8 cellular contexts compared by ENCODE assay signal in the genomic region with DNA sequence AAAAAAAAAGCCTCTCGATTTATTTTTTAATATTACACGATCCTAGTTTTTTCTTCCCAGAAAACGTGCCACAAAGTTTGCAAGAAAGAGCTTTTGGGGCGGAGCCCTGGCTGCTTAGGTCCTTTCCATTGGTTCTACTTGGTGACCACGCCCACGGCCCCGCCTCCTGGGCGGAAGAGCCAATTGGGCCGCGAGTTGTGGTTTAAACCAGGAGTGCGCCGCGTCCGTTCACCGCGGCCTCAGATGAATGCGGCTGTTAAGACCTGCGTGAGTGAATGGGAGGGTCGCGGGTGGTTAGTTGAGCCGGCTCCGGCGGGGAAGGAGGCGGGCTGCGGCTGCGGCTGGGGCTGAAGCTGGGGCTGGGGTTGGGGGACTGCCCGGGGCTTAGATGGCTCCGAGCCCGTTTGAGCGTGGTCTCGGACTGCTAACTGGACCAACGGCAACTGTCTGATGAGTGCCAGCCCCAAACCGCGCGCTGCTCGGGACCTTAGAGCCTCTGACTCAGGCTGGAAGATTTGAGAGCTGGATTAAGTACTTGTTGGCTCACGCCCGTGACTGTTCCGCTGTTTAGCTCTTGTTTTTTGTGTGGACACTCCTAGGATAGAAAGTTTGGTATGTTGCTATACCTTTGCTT. TPM values are rescaled to one million over a fixed set of nuclear protein-coding genes. Genes with fewer than 3 reads are reported as not detected.
DNase-seq lines count a peak whose midpoint lies in the region; ATAC-seq and TF ChIP-seq lines count a peak whose summit lies in the region.

Gene PTTG1 (plus strand): TSS at position 231 of the 634 bp plus-strand sequence. CDS start 458 bp downstream, outside the sequence.

- H3K36me3 ChIP-seq in right lobe of liver, result no peaks in the 10 kb centered on the region

- peak within 1 kb of the TSS; percentile 75 for H3K27ac ChIP-seq in C4-2B
- H3K27ac ChIP-seq in right lobe of liver, result no peak within 1 kb of the TSS

- H3K4me3 ChIP-seq in right lobe of liver, result peak within 1 kb of the TSS; percentile 51 to 63 (median 62)

- no peaks in the 10 kb centered on the region for H3K9me3 ChIP-seq in right lobe of liver

- TF ChIP-seq POLR2A in right lobe of liver (IDR thresholded peaks at IDR 0.05), result peak; percentile 19

- intact Hi-C loops in right lobe of liver (cut with DNase I), result no loop called here

- TF ChIP-seq CTCF in C4-2B (conservative IDR thresholded peaks at IDR 0.05), result no peak
- no peak for TF ChIP-seq CTCF in right lobe of liver (IDR thresholded peaks at IDR 0.05)

- WGBS in right lobe of liver (ENCODE audit: insufficient coverage, low coverage, low lambda C conversion rate, missing lambda C conversion rate), result under 1% methylated on average over 25 of the region's 39 CpGs

- H3K27me3 ChIP-seq in right lobe of liver, result no peaks in the 10 kb centered on the region

- peaks cover 0 to 15% (median 4%) of the 10 kb centered on the region in 4 donors for H3K4me1 ChIP-seq in right lobe of liver

- peak; percentile 99 for DNase-seq in NCI-H69 (lab: John Stamatoyannopoulos, UW)
- DNase-seq in activated CD4-positive, alpha-beta T cell treated with anti-CD3 and anti-CD28 coated beads, Interleukin-2, amount 50 U/mL, for 1 hour, result peak; percentile 88
- DNase-seq in dermis microvascular lymphatic vessel endothelial cell (ENCODE audit: low read depth in 2 of 2), result peak; percentile 90 to 99
- peak; percentile 94 to 96 (median 95) for DNase-seq in right lobe of liver
- DNase-seq in stimulated activated CD4-positive, alpha-beta T cell treated with anti-CD3 and anti-CD28 coated beads, Interleukin-4, amount 100 ng/mL, for 24 hours, result peak; percentile 91

- ATAC-seq in GM19372 (IDR thresholded peaks at IDR 0.05; ENCODE audit: low read depth, unreplicated experiment) (peak; percentile 64), HG03521 (IDR thresholded peaks at IDR 0.05; ENCODE audit: unreplicated experiment) (peak; percentile 70), right lobe of liver (peak; percentile 87 to 94 (median 91))

RNA-seq across cellular contexts. Expression of gene PTTG1, which starts in this region (rescaled TPM):
- total RNA-seq in dermis microvascular lymphatic vessel endothelial cell (47.0 and 102 TPM in 2 replicates), right lobe of liver (1 to 10 TPM in 3 of 6 experiments, under 1 TPM in 3; 0.51 to 5.9 (median 2.6) TPM)
